In genomic region chr15:73955326-73955725, GRCh38 we compare ENCODE assay signal across 16 cellular contexts.
"Had no signal": no experiment of that assay in that cellular context is flagged by ENCODE, and none has a peak within 500 bp of the region (broad histone marks: within the 10 kb centered on the region; RNA-seq: fewer than 3 reads in every experiment).

No MANE protein-coding gene starts in this region.

- H3K27ac ChIP-seq: body of pancreas, gastrocnemius medialis, tibial nerve, vagina had no signal

- H3K36me3 ChIP-seq: gastrocnemius medialis, tibial nerve, vagina had no signal

- DNase-seq: activated CD4-positive, alpha-beta T cell treated with anti-CD3 and anti-CD28 coated beads for 1 hour; activated CD4-positive, alpha-beta T cell treated with anti-CD3 and anti-CD28 coated beads, Interleukin-2, amount 50 U/mL, for 4 hours; activated naive CD4-positive, alpha-beta T cell treated with Interleukin-2 at 50 U/mL for 16 hours; activated naive CD8-positive, alpha-beta T cell treated with anti-CD3 and anti-CD28 coated beads, Interleukin-2, amount 10 ng/mL, durations not matched to agents 7 days and 5 days; amygdala; body of pancreas; erythroblast; gastrocnemius medialis; natural killer cell; stimulated activated CD4-positive, alpha-beta T cell treated with anti-CD3 and anti-CD28 coated beads, Interleukin-2, amount 100 ng/mL, for 48 hours; SW 1271; T-helper 2 cell; WERI-Rb-1 had no signal

- ATAC-seq: body of pancreas, gastrocnemius medialis, heart left ventricle, natural killer cell had no signal

- H3K4me3 ChIP-seq: body of pancreas, gastrocnemius medialis, heart left ventricle, tibial nerve, vagina had no signal

- H3K27me3 ChIP-seq: body of pancreas, gastrocnemius medialis, heart left ventricle, tibial nerve, vagina had no signal

- H3K9me3 ChIP-seq: body of pancreas, gastrocnemius medialis, heart left ventricle, tibial nerve, vagina had no signal
